ENCODE assay signal across 19 cellular contexts in the genomic region with DNA sequence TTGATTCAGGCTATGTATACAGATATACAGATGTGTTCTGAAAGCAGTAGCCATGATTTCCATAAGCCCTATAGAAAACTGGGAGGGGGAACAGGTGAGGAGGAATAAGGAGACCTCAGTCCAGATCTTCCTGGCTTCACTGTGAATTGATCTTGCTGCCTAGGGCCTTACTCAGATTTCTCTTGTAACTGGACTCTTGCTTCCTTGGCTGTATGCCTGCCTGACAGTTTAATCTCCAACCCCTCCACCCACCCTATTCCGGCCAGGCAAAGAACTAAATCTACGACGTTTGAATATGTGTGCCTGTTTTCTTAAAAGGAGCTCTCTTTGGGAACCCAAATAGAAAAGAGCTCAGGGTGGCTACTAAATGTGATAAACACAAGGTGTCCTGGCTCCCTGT.
"Had no signal": no experiment of that assay in that cellular context is flagged by ENCODE, and none has a peak within 500 bp of the region (broad histone marks: within the 10 kb centered on the region; RNA-seq: fewer than 3 reads in every experiment).

No MANE protein-coding gene starts in this region.

- H3K4me3 Mint-ChIP-seq: activated naive CD8-positive, alpha-beta T cell; activated T-cell treated with anti-CD3 and anti-CD28 coated beads, Interleukin-2, amount 50 U/mL, for 24 hours; activated T-helper 17 cell treated with anti-CD3 and anti-CD28 coated beads, Interleukin-2, amount 50 U/mL, for 72 hours; dendritic cell treated with granulocyte-macrophage colony-stimulating factor and Interleukin-4, amounts not matched to agents 40 ng/mL and 50 ng/mL, for 4 days had no signal

- H3K27ac ChIP-seq: heart right ventricle, thoracic aorta, upper lobe of left lung had no signal

- H3K9me3 Mint-ChIP-seq: activated T-cell treated with anti-CD3 and anti-CD28 coated beads, Interleukin-2, amount 50 U/mL, for 24 hours; activated T-helper 17 cell treated with anti-CD3 and anti-CD28 coated beads, Interleukin-2, amount 50 U/mL, for 72 hours; dendritic cell treated with granulocyte-macrophage colony-stimulating factor and Interleukin-4, amounts not matched to agents 40 ng/mL and 50 ng/mL, for 4 days had no signal

- DNase-seq: activated CD8-positive, alpha-beta memory T cell treated with anti-CD3 and anti-CD28 coated beads, Interleukin-2, amount 50 U/mL, for 4 hours; activated naive CD4-positive, alpha-beta T cell; activated T-cell treated with anti-CD3 and anti-CD28 coated beads, Interleukin-2, amount 50 U/mL, for 24 hours; effector CD4-positive, alpha-beta T cell; erythroblast; heart right ventricle; islet precursor cell; left cardiac atrium; midbrain; occipital lobe; stimulated activated CD4-positive, alpha-beta T cell treated with anti-CD3 and anti-CD28 coated beads, Interleukin-4, amount 100 ng/mL, for 24 hours; stimulated activated naive CD4-positive, alpha-beta T cell treated with Interleukin-2 at 50 U/mL for 16 hours; T-helper 9 cell; upper lobe of left lung had no signal

- H3K27ac Mint-ChIP-seq: activated naive CD8-positive, alpha-beta T cell; activated T-cell treated with anti-CD3 and anti-CD28 coated beads, Interleukin-2, amount 50 U/mL, for 24 hours; activated T-helper 17 cell treated with anti-CD3 and anti-CD28 coated beads, Interleukin-2, amount 50 U/mL, for 72 hours; dendritic cell treated with granulocyte-macrophage colony-stimulating factor and Interleukin-4, amounts not matched to agents 40 ng/mL and 50 ng/mL, for 4 days had no signal

- H3K4me1 ChIP-seq: heart right ventricle, upper lobe of left lung had no signal

- H3K9me3 ChIP-seq: heart right ventricle, thoracic aorta, upper lobe of left lung had no signal

- ATAC-seq: activated T-helper 17 cell treated with anti-CD3 and anti-CD28 coated beads, Interleukin-2, amount 50 U/mL, for 72 hours; heart right ventricle; left cardiac atrium had no signal

- H3K4me3 ChIP-seq: heart right ventricle, lung, thoracic aorta, upper lobe of left lung had no signal

- H3K4me1 Mint-ChIP-seq: activated T-helper 17 cell treated with anti-CD3 and anti-CD28 coated beads, Interleukin-2, amount 50 U/mL, for 72 hours had no signal

- H3K36me3 ChIP-seq: heart right ventricle, thoracic aorta, upper lobe of left lung had no signal

- H3K27me3 Mint-ChIP-seq: activated naive CD8-positive, alpha-beta T cell; dendritic cell treated with granulocyte-macrophage colony-stimulating factor and Interleukin-4, amounts not matched to agents 40 ng/mL and 50 ng/mL, for 4 days had no signal
